In genomic region chr10:59644841-59645240, GRCh38 we compare ENCODE assay signal across 29 cellular contexts.
DNase-seq lines count a peak whose midpoint lies in the region; ATAC-seq, FAIRE-seq and TF ChIP-seq lines count a peak whose summit lies in the region.
"Had no signal": no experiment of that assay in that cellular context is flagged by ENCODE, and none has a peak within 500 bp of the region (broad histone marks: within the 10 kb centered on the region; RNA-seq: fewer than 3 reads in every experiment).

No MANE protein-coding gene starts in this region.

- TF ChIP-seq EP300 in K562 (IDR thresholded peaks at IDR 0.05; ENCODE audit: low read length), result no peak

- H3K9me1 ChIP-seq in K562 (ENCODE audit: control insufficient read depth, insufficient read depth, low read length), result no peaks in the 10 kb centered on the region

- CTCF ChIA-PET in K562 (lab: Yijun Ruan, JAX; ENCODE audit: low intra/inter-chr PET ratio), result no interaction called here
- CTCF ChIA-PET in Caco-2 (lab: Charles Lee), result no interaction called here

- no peak overlapping the region for H3K9ac ChIP-seq in K562 (ENCODE audit: insufficient read depth in 1 of 2, low read depth in 2 of 2, low read length in 2 of 2)
- H3K9ac ChIP-seq: BLaER1; BLaER1 treated with 17β-estradiol and CSF1 and Interleukin-3, amounts not matched to agents 10 nM and 100 nM had no signal

- POLR2A ChIA-PET in K562 (lab: Yijun Ruan, JAX) (no interaction called here), Caco-2 (lab: Charles Lee) (no interaction called here)

- H3K4me3 ChIP-seq in K562 (no peak overlapping the region), Caco-2 (ENCODE audit: low read depth, low read length) (no peak overlapping the region)
- H3K4me3 ChIP-seq: A549; BLaER1; BLaER1 treated with 17β-estradiol and CSF1 and Interleukin-3, amounts not matched to agents 10 nM and 100 nM had no signal

- H3K27ac Mint-ChIP-seq in Caco-2 (ENCODE audit: unreplicated experiment), result no peak overlapping the region
- H3K27ac Mint-ChIP-seq: B cell; CD14-positive monocyte; CD4-positive, alpha-beta memory T cell; CD4-positive, alpha-beta T cell; CD4-positive, CD25-positive, alpha-beta regulatory T cell; CD8-positive, alpha-beta memory T cell; CD8-positive, alpha-beta T cell had no signal

- no peak for ATAC-seq in K562
- ATAC-seq: A549; CD8-positive, alpha-beta T cell had no signal

- in situ Hi-C loops in K562 (cut with MboI), result loop anchor here (25.0 kb wide), 1 partner anchor 792 kb away; no protein-coding TSS in a partner anchor

- FAIRE-seq in K562 (lab: Jason Lieb, UNC), result no peak
- FAIRE-seq: A204.1, A549, D721Med had no signal

- H4K20me1 ChIP-seq in K562 (replicated peaks; ENCODE audit: control insufficient read depth, insufficient read depth, low read length), result no peaks in the 10 kb centered on the region
- H4K20me1 ChIP-seq: BLaER1; BLaER1 treated with 17β-estradiol and CSF1 and Interleukin-3, amounts not matched to agents 10 nM and 100 nM had no signal

- peaks cover 4% of the 10 kb centered on the region; the same call in 1 of the 2 replicates for H3K9me3 ChIP-seq in K562 (replicated peaks; ENCODE audit: control insufficient read depth, insufficient read depth, low read depth, low read length)
- peaks cover 12% of the 10 kb centered on the region for H3K9me3 ChIP-seq in Caco-2
- H3K9me3 ChIP-seq: BE2C had no signal

- DNase-seq in K562 (ENCODE audit: extremely low read depth in 1 of 4, low spot score in 3 of 4) (no peak), Caco-2 (no peak)
- DNase-seq: 8988T; ACHN; AML-193; BE2C; C1 segment of cervical spinal cord; Calu3; CD4-positive, alpha-beta memory T cell; CD4-positive, alpha-beta T cell; CD4-positive, CD25-positive, alpha-beta regulatory T cell; CD8-positive, alpha-beta memory T cell; CD8-positive, alpha-beta T cell; COR-L47; DMS 273 treated with DMSO at 0.1 percent for 48 hours; DMS153; DMS79; DMS79 treated with DMSO at 0.1 percent for 48 hours; DND-41; EL had no signal

- no peaks in the 10 kb centered on the region for H3K36me3 Mint-ChIP-seq in Caco-2 (ENCODE audit: insufficient read depth, unreplicated experiment)
- H3K36me3 Mint-ChIP-seq: CD14-positive monocyte; CD4-positive, CD25-positive, alpha-beta regulatory T cell; CD8-positive, alpha-beta memory T cell; CD8-positive, alpha-beta T cell had no signal

- H3K36me3 ChIP-seq in K562 (ENCODE audit: control insufficient read depth, insufficient read depth, low read length), result no peaks in the 10 kb centered on the region
- H3K36me3 ChIP-seq in Caco-2 (ENCODE audit: control insufficient read depth, insufficient read depth, low read length), result no peaks in the 10 kb centered on the region
- H3K36me3 ChIP-seq: BE2C, BLaER1 had no signal

- peaks cover 3% of the 10 kb centered on the region for H3K27me3 Mint-ChIP-seq in Caco-2 (ENCODE audit: insufficient read depth, unreplicated experiment)
- H3K27me3 Mint-ChIP-seq: B cell had no signal

- H3K4me1 ChIP-seq in K562 (replicated peaks in 1 of 2; ENCODE audit: control insufficient read depth in 2 of 2, insufficient read depth in 2 of 2, low read length in 2 of 2) (no peaks in the 10 kb centered on the region), Caco-2 (no peaks in the 10 kb centered on the region)
- H3K4me1 ChIP-seq: A549; BE2C; BLaER1; BLaER1 treated with 17β-estradiol and CSF1 and Interleukin-3, amounts not matched to agents 10 nM and 100 nM had no signal

- no peak overlapping the region for H3K4me2 ChIP-seq in K562 (ENCODE audit: insufficient read depth, low read length)
- H3K4me2 ChIP-seq: A549; BLaER1; BLaER1 treated with 17β-estradiol and CSF1 and Interleukin-3, amounts not matched to agents 10 nM and 100 nM had no signal

- H3K27ac ChIP-seq in K562 (ENCODE audit: extremely low read depth, low read depth, low read length), result no peak overlapping the region
- H3K27ac ChIP-seq: 22Rv1; A549; BLaER1; BLaER1 treated with 17β-estradiol and CSF1 and Interleukin-3, amounts not matched to agents 10 nM and 100 nM; C4-2B had no signal

- no TSS peak for BruUV-seq in K562 (replicated peaks; lab: Mats Ljungman, UMichigan)
- no TSS peak for BruUV-seq in Caco-2 (replicated peaks; lab: Mats Ljungman, UMichigan)

- no peak for TF ChIP-seq RAD21 in K562 (CRISPR knock-in tag; conservative IDR thresholded peaks at IDR 0.05 in 1 of 2, IDR thresholded peaks at IDR 0.05 in 1 of 2)

- H2AFZ ChIP-seq in K562 (ENCODE audit: low read depth, low read length), result no peak overlapping the region

- H3K9me3 Mint-ChIP-seq in Caco-2 (ENCODE audit: unreplicated experiment), result peaks cover 29% of the 10 kb centered on the region

- no peak for TF ChIP-seq CTCF in K562 (IDR thresholded peaks at IDR 0.05 in 2 of 3, conservative IDR thresholded peaks at IDR 0.05 in 1 of 3; ENCODE audit: insufficient read depth in 2 of 3, low read depth in 1 of 3, low read length in 3 of 3)
- TF ChIP-seq CTCF in Caco-2 (IDR thresholded peaks at IDR 0.05; ENCODE audit: insufficient read depth in 1 of 2, low read depth in 1 of 2, low read length in 1 of 2, severe bottlenecking in 1 of 2, unreplicated experiment in 1 of 2), result no peak

- TF ChIP-seq POLR2A in K562 (conservative IDR thresholded peaks at IDR 0.05), result no peak

- H3K27me3 ChIP-seq in K562 (ENCODE audit: control insufficient read depth in 2 of 2, insufficient read depth in 2 of 2, low read length in 2 of 2) (no peaks in the 10 kb centered on the region), Caco-2 (replicated peaks; ENCODE audit: control insufficient read depth, insufficient read depth, low read length) (no peaks in the 10 kb centered on the region)
- H3K27me3 ChIP-seq: BE2C; BLaER1; BLaER1 treated with 17β-estradiol and CSF1 and Interleukin-3, amounts not matched to agents 10 nM and 100 nM had no signal

- intact Hi-C loops in K562 (cut with micrococcal nuclease) (no loop called here), Caco-2 (cut with micrococcal nuclease; ENCODE audit: unreplicated experiment) (no loop called here)

- no peak overlapping the region for H3K4me3 Mint-ChIP-seq in Caco-2 (ENCODE audit: unreplicated experiment)
- H3K4me3 Mint-ChIP-seq: B cell; CD14-positive monocyte; CD4-positive, alpha-beta memory T cell; CD4-positive, alpha-beta T cell; CD4-positive, CD25-positive, alpha-beta regulatory T cell; CD8-positive, alpha-beta memory T cell; CD8-positive, alpha-beta T cell had no signal

- H3K79me2 ChIP-seq in K562 (ENCODE audit: control insufficient read depth, insufficient read depth, low read length), result no peaks in the 10 kb centered on the region

- H3K4me1 Mint-ChIP-seq in Caco-2 (ENCODE audit: low read depth, unreplicated experiment), result no peaks in the 10 kb centered on the region
- H3K4me1 Mint-ChIP-seq: B cell; CD14-positive monocyte; CD4-positive, alpha-beta memory T cell; CD4-positive, CD25-positive, alpha-beta regulatory T cell; CD8-positive, alpha-beta memory T cell had no signal

TF ChIP-seq in K562, 482 proteins besides CTCF, POLR2A, EP300 and RAD21:
- TF ChIP-seq ZNF583 (CRISPR knock-in tag; IDR thresholded peaks at IDR 0.05) (peak; percentile 82; the same call in 1 of the 2 replicates), ZFP1 (CRISPR knock-in tag; IDR thresholded peaks at IDR 0.05) (peak; percentile 81), MTA1 (IDR thresholded peaks at IDR 0.05; ENCODE audit: borderline replicate concordance) (no peak)
TF ChIP-seq in K562: peak in this region for 2.
